In the genomic region with DNA sequence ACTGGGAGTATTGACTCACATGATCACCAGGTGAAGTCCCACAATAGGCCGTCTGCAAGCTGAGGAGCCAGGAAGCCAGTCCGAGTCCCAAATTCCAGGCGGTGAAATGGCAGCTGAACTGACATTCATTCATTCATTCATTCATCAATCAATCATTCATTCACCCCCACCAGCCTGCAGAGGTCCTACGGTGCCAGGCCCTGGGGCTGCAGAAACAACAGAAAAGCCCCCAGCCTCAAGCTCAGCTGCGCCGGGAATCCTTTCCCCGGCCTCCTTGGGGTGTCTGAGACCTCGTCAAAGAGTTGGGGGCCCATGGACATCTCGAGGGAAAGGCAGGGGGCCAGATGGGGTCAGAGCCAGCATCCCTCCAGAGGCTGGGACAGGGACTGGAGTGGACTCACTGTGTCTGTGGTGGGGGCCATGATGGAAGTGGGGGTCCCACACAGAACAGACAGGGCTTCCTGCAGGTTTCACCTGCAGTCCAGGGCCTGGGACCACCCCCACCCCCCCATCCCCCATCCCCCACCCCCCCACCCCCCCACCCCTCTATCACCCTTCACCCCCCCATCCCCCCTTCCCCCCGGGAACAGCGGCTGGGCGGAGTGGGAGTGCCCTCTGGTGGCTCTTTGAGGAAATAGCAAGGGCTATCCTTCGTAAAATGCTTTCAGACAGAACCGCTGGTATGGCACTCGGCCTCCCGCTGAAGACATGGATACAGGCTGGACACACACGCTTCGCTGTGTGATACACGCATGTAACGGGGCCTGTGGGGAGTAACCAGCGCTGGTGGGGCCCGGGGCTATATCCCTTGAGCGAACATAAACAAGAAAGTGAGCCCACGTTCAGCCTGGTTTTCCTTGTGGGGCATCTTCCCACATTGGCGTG, we compare ENCODE assay signal across 8 cellular contexts. TPM values are rescaled to one million over a fixed set of nuclear protein-coding genes. Genes with fewer than 3 reads are reported as not detected.
DNase-seq lines count a peak whose midpoint lies in the region; ATAC-seq and TF ChIP-seq lines count a peak whose summit lies in the region.

No MANE protein-coding gene starts in this region.

- H3K27ac Mint-ChIP-seq in chondrocyte (ENCODE audit: unreplicated experiment) = no peak overlapping the region

- peaks cover 0 to 4% (median 3%) of the 10 kb centered on the region in 4 donors for H3K4me1 ChIP-seq in liver (ENCODE audit: control insufficient read depth in 4 of 4, insufficient read depth in 4 of 4, low read length in 3 of 4)

- no peaks in the 10 kb centered on the region for H3K9me3 ChIP-seq in liver (ENCODE audit: control insufficient read depth in 4 of 4, low read length in 3 of 4)

- peak; percentile 76 to 82 for TF ChIP-seq RAD21 in liver (IDR thresholded peaks at IDR 0.05)

- no peak overlapping the region for H3K27ac ChIP-seq in liver (ENCODE audit: low read depth in 1 of 2, low read length in 2 of 2)

- H3K4me3 Mint-ChIP-seq in chondrocyte (ENCODE audit: unreplicated experiment) = peak overlapping the region; percentile 60

- peaks cover 4% of the 10 kb centered on the region for H3K27me3 Mint-ChIP-seq in chondrocyte (ENCODE audit: low read depth)

- peak; percentile 14 for DNase-seq in DMS53 treated with DMSO at 0.1 percent for 48 hours (lab: John Stamatoyannopoulos, UW; ENCODE audit: unreplicated experiment)
- no peak for DNase-seq in LNCaP clone FGC (ENCODE audit: low read depth)
- DNase-seq in chondrocyte (ENCODE audit: low spot score) = no peak
- DNase-seq in stimulated activated CD4-positive, alpha-beta T cell treated with anti-CD3 and anti-CD28 coated beads, TNF-alpha, amount 100 ng/mL, for 48 hours (ENCODE audit: low read depth in 3 of 3) = peak in 2 of 3 donors; percentile 15 to 26

- no peaks in the 10 kb centered on the region for H3K36me3 ChIP-seq in liver (ENCODE audit: control insufficient read depth in 4 of 4, insufficient read depth in 3 of 4, low read depth in 1 of 4, low read length in 3 of 4)

- H3K4me3 ChIP-seq in LNCaP clone FGC (ENCODE audit: low read depth, low read length) (no peak overlapping the region), WI38 (ENCODE audit: low read depth, low read length) (peak overlapping the region; percentile 40), liver (ENCODE audit: low read depth in 1 of 3, low read length in 3 of 3) (peak overlapping the region in 1 of 3 donors; percentile 10)

- no peak overlapping the region for H3K9ac ChIP-seq in liver (ENCODE audit: low read depth in 1 of 2, low read length in 2 of 2)

- 29% methylated on average over 25 of the region's 25 CpGs for WGBS in liver

- peaks cover 3% of the 10 kb centered on the region for H3K4me1 Mint-ChIP-seq in chondrocyte (ENCODE audit: low read depth)

- TF ChIP-seq CTCF in LNCaP clone FGC (IDR thresholded peaks at IDR 0.05; ENCODE audit: control insufficient read depth, extremely low read depth, insufficient read depth) (peak; percentile 72), WI38 (IDR thresholded peaks at IDR 0.05; ENCODE audit: low read depth, low read length) (peak; percentile 68), chondrocyte (IDR thresholded peaks at IDR 0.05) (peak; percentile 80), liver (IDR thresholded peaks at IDR 0.05; ENCODE audit: low read depth, low read length, missing input control) (peak; percentile 83)

- no peaks in the 10 kb centered on the region for H3K36me3 Mint-ChIP-seq in chondrocyte (ENCODE audit: low read depth)

- no peaks in the 10 kb centered on the region for H3K9me3 Mint-ChIP-seq in chondrocyte (ENCODE audit: low read depth)

- ATAC-seq in HG02938 (IDR thresholded peaks at IDR 0.05; ENCODE audit: unreplicated experiment) (no peak), HG02970 (IDR thresholded peaks at IDR 0.05; ENCODE audit: low FRiP score, unreplicated experiment) (no peak)

- H3K27me3 ChIP-seq in liver (ENCODE audit: control insufficient read depth in 4 of 4, insufficient read depth in 4 of 4, low read length in 3 of 4) = no peaks in the 10 kb centered on the region

TF ChIP-seq in liver, 16 proteins besides CTCF, POLR2A, EP300 and RAD21:
- TF ChIP-seq GABPA (IDR thresholded peaks at IDR 0.05 in 1 of 2, conservative IDR thresholded peaks at IDR 0.05 in 1 of 2) (no peak), JUND (IDR thresholded peaks at IDR 0.05) (no peak), EGR1 (IDR thresholded peaks at IDR 0.05; ENCODE audit: low read depth in 2 of 2) (no peak), HNF4G (IDR thresholded peaks at IDR 0.05) (no peak), YY1 (IDR thresholded peaks at IDR 0.05) (no peak)
- TF ChIP-seq, protein P1, sequence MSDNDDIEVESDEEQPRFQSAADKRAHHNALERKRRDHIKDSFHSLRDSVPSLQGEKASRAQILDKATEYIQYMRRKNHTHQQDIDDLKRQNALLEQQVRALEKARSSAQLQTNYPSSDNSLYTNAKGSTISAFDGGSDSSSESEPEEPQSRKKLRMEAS (IDR thresholded peaks at IDR 0.05) = no peak
- TF ChIP-seq, protein P2, sequence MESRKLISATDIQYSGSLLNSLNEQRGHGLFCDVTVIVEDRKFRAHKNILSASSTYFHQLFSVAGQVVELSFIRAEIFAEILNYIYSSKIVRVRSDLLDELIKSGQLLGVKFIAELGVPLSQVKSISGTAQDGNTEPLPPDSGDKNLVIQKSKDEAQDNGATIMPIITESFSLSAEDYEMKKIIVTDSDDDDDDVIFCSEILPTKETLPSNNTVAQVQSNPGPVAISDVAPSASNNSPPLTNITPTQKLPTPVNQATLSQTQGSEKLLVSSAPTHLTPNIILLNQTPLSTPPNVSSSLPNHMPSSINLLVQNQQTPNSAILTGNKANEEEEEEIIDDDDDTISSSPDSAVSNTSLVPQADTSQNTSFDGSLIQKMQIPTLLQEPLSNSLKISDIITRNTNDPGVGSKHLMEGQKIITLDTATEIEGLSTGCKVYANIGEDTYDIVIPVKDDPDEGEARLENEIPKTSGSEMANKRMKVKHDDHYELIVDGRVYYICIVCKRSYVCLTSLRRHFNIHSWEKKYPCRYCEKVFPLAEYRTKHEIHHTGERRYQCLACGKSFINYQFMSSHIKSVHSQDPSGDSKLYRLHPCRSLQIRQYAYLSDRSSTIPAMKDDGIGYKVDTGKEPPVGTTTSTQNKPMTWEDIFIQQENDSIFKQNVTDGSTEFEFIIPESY (IDR thresholded peaks at IDR 0.05) = no peak

RNA-seq across cellular contexts. Expression of a gene that starts 8.5 kb away (rescaled TPM):
- total RNA-seq in chondrocyte (32.1 to 38.4 TPM (median 36.7 TPM) in 3 replicates), liver (10 to 100 TPM; 10.2 to 10.3 TPM)
- polyA plus RNA-seq in liver = 10 to 100 TPM; 10.7 to 10.9 TPM

Comparison
In these comparisons a context has a peak if more than half of its experiments do, and no peak if none do; other contexts are left out.
1. DNase-seq: peak in DMS53 treated with DMSO at 0.1 percent for 48 hours (single experiment) and stimulated activated CD4-positive, alpha-beta T cell treated with anti-CD3 and anti-CD28 coated beads, TNF-alpha, amount 100 ng/mL, for 48 hours (2 of 3); none in LNCaP clone FGC (single experiment) and chondrocyte (single experiment).
2. Peak in every context shown above with its lines, with median percentiles within 50 percentile points of each other: CTCF ChIP-seq.